In the genomic region with DNA sequence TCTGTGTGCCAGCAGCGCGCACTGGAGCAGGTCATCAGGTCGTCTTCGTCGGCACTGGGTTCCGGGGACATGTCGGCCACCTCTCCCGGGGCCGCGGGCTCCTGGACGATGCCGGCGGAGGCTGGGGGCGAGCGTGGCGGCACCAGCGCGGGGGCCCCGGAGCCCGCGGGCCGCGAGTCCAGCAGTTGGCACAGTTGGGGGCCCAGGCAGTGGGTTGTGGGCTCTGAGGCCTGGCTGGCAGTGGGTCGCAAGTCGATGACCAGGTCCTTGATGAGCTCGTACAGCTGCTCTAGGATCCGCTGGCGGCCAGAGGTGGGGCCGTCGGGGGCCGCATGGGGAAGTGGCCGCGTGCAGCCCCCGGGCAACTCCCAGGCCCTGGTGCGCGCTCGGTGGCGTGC, we compare ENCODE assay signal across 20 cellular contexts.
DNase-seq lines count a peak whose midpoint lies in the region; ATAC-seq and TF ChIP-seq lines count a peak whose summit lies in the region.
"Had no signal": no experiment of that assay in that cellular context is flagged by ENCODE, and none has a peak within 500 bp of the region (broad histone marks: within the 10 kb centered on the region; RNA-seq: fewer than 3 reads in every experiment).

No MANE protein-coding gene starts in this region.

- ATAC-seq in omental fat pad (ENCODE audit: low FRiP score): no peak
- no peak for ATAC-seq in sciatic nerve
- ATAC-seq: GM23338 had no signal

- H2BK5ac ChIP-seq in neuronal stem cell (ENCODE audit: low read length): no peak overlapping the region

- no peak overlapping the region for H3K4me3 ChIP-seq in neuronal stem cell (ENCODE audit: low read length in 2 of 2)
- H3K4me3 ChIP-seq: GM23338, HAP-1 had no signal

- intact Hi-C loops in activated CD4-positive, alpha-beta T cell treated with anti-CD3 and anti-CD28 coated beads, Interleukin-2, amount 10 ng/mL, durations not matched to agents 24 days and 14 days (cut with micrococcal nuclease): no loop called here
- intact Hi-C loops in sciatic nerve (cut with DNase I): no loop called here

- H4K91ac ChIP-seq in neuronal stem cell (ENCODE audit: low read depth, low read length, poor library complexity): no peak overlapping the region

- H3K36me3 Mint-ChIP-seq in activated CD4-positive, alpha-beta T cell treated with anti-CD3 and anti-CD28 coated beads, Interleukin-2, amount 10 ng/mL, durations not matched to agents 24 days and 14 days (ENCODE audit: low read depth): no peaks in the 10 kb centered on the region
- H3K36me3 Mint-ChIP-seq: CD4-positive, alpha-beta memory T cell had no signal

- H3K9ac ChIP-seq in neuronal stem cell (ENCODE audit: low read depth, low read length, poor library complexity): no peak overlapping the region
- H3K9ac ChIP-seq: BLaER1 treated with 17β-estradiol and CSF1 and Interleukin-3, amounts not matched to agents 10 nM and 100 nM had no signal

- no peak overlapping the region for H2BK15ac ChIP-seq in neuronal stem cell (ENCODE audit: low read length)

- no peaks in the 10 kb centered on the region for H3K79me1 ChIP-seq in neuronal stem cell (ENCODE audit: low read depth, low read length)

- DNase-seq in activated CD4-positive, alpha-beta T cell treated with anti-CD3 and anti-CD28 coated beads, Interleukin-2, amount 10 ng/mL, durations not matched to agents 24 days and 14 days: peak; percentile 10
- DNase-seq in activated CD4-positive, alpha-beta T cell treated with anti-CD3 and anti-CD28 coated beads, Interleukin-2, amount 50 U/mL, for 1 hour: no peak
- peak; percentile 10 for DNase-seq in GM10266 (ENCODE audit: extremely low spot score)
- DNase-seq in neuronal stem cell (ENCODE audit: low spot score): no peak
- no peak for DNase-seq in omental fat pad (ENCODE audit: low spot score)
- DNase-seq in sciatic nerve (ENCODE audit: low spot score): no peak
- no peak for DNase-seq in NCI-H2227 treated with DMSO at 0.1 percent for 48 hours (lab: John Stamatoyannopoulos, UW)
- DNase-seq: AML-193; BE2C; Calu3; CD4-positive, alpha-beta memory T cell; COR-L47; DMS53; DMS79 treated with DMSO at 0.1 percent for 48 hours; GF-D8; HFFc6 had no signal

- WGBS in neuronal stem cell (ENCODE audit: extremely low coverage in 2 of 2, insufficient read length in 2 of 2, insufficient replicate concordance in 1 of 2), 2 donors: no CpG with 5 or more reads among the region's 38 CpGs

- no peak for TF ChIP-seq CTCF in GM10266 (IDR thresholded peaks at IDR 0.05; ENCODE audit: control insufficient read depth, insufficient read depth, low read depth, missing control alignments)
- TF ChIP-seq CTCF in omental fat pad (IDR thresholded peaks at IDR 0.05): no peak

- no peak overlapping the region for H3K23ac ChIP-seq in neuronal stem cell (ENCODE audit: low read depth, low read length, poor library complexity)

- H3K27ac ChIP-seq in neuronal stem cell (replicated peaks; ENCODE audit: low read length): no peak overlapping the region
- H3K27ac ChIP-seq: 22Rv1; BLaER1 treated with 17β-estradiol and CSF1 and Interleukin-3, amounts not matched to agents 10 nM and 100 nM had no signal

- H3K4me3 Mint-ChIP-seq in activated CD4-positive, alpha-beta T cell treated with anti-CD3 and anti-CD28 coated beads, Interleukin-2, amount 10 ng/mL, durations not matched to agents 24 days and 14 days: no peak overlapping the region
- H3K4me3 Mint-ChIP-seq: CD4-positive, alpha-beta memory T cell; GM23338; HFFc6 had no signal

- no peak overlapping the region for H2AK5ac ChIP-seq in neuronal stem cell (ENCODE audit: low read depth, low read length)

- H3K4ac ChIP-seq in neuronal stem cell (ENCODE audit: low read length): no peak overlapping the region

- no peak overlapping the region for H2BK120ac ChIP-seq in neuronal stem cell (ENCODE audit: low read depth, low read length)

- H2BK12ac ChIP-seq in neuronal stem cell (ENCODE audit: low read length): no peak overlapping the region

- no peaks in the 10 kb centered on the region for H3K27me3 ChIP-seq in neuronal stem cell (ENCODE audit: control insufficient read depth in 3 of 3, insufficient read depth in 3 of 3, low read depth in 1 of 3, low read length in 3 of 3)
- H3K27me3 ChIP-seq: BE2C; BLaER1 treated with 17β-estradiol and CSF1 and Interleukin-3, amounts not matched to agents 10 nM and 100 nM had no signal

- H3K4me1 ChIP-seq in neuronal stem cell (ENCODE audit: control insufficient read depth in 2 of 2, insufficient read depth in 1 of 2, low read depth in 1 of 2, low read length in 2 of 2): no peaks in the 10 kb centered on the region
- H3K4me1 ChIP-seq: BE2C, HAP-1 had no signal

- H3K9me3 Mint-ChIP-seq in activated CD4-positive, alpha-beta T cell treated with anti-CD3 and anti-CD28 coated beads, Interleukin-2, amount 10 ng/mL, durations not matched to agents 24 days and 14 days: no peaks in the 10 kb centered on the region
- H3K9me3 Mint-ChIP-seq: CD4-positive, alpha-beta memory T cell; GM23338 had no signal

- no peak overlapping the region for H2AFZ ChIP-seq in neuronal stem cell (ENCODE audit: low read length)
- H2AFZ ChIP-seq: GM23338 had no signal

- H3K18ac ChIP-seq in neuronal stem cell (ENCODE audit: low read length): no peak overlapping the region

- H3K27ac Mint-ChIP-seq in activated CD4-positive, alpha-beta T cell treated with anti-CD3 and anti-CD28 coated beads, Interleukin-2, amount 10 ng/mL, durations not matched to agents 24 days and 14 days: no peak overlapping the region
- H3K27ac Mint-ChIP-seq: CD4-positive, alpha-beta memory T cell; GM23338; HFFc6 had no signal

- H3K9me3 ChIP-seq in neuronal stem cell (replicated peaks in 1 of 2; ENCODE audit: control insufficient read depth in 2 of 2, insufficient read depth in 1 of 2, low read depth in 1 of 2, low read length in 2 of 2): no peaks in the 10 kb centered on the region
- H3K9me3 ChIP-seq: BE2C, HAP-1 had no signal

- no peak overlapping the region for H4K8ac ChIP-seq in neuronal stem cell (ENCODE audit: low read depth, low read length)

- no peaks in the 10 kb centered on the region for H3K27me3 Mint-ChIP-seq in activated CD4-positive, alpha-beta T cell treated with anti-CD3 and anti-CD28 coated beads, Interleukin-2, amount 10 ng/mL, durations not matched to agents 24 days and 14 days

- no peaks in the 10 kb centered on the region for H3K36me3 ChIP-seq in neuronal stem cell (replicated peaks in 1 of 2; ENCODE audit: control insufficient read depth in 2 of 2, insufficient read depth in 2 of 2, low read length in 2 of 2)
- H3K36me3 ChIP-seq: BE2C; BLaER1 treated with 17β-estradiol and CSF1 and Interleukin-3, amounts not matched to agents 10 nM and 100 nM; HAP-1 had no signal

- H3K14ac ChIP-seq in neuronal stem cell (ENCODE audit: low read length): peak overlapping the region; percentile 21

- H3K4me2 ChIP-seq in neuronal stem cell (ENCODE audit: insufficient read depth, low read length, poor library complexity, severe bottlenecking): no peak overlapping the region
- H3K4me2 ChIP-seq: BLaER1 treated with 17β-estradiol and CSF1 and Interleukin-3, amounts not matched to agents 10 nM and 100 nM; GM23338 had no signal

- no peaks in the 10 kb centered on the region for H3K4me1 Mint-ChIP-seq in activated CD4-positive, alpha-beta T cell treated with anti-CD3 and anti-CD28 coated beads, Interleukin-2, amount 10 ng/mL, durations not matched to agents 24 days and 14 days
- H3K4me1 Mint-ChIP-seq: CD4-positive, alpha-beta memory T cell; GM23338 had no signal

Comparison
In these comparisons a context has a peak if more than half of its experiments do, and no peak if none do; other contexts are left out.
1. DNase-seq: peak in activated CD4-positive, alpha-beta T cell treated with anti-CD3 and anti-CD28 coated beads, Interleukin-2, amount 10 ng/mL, durations not matched to agents 24 days and 14 days (single experiment) and GM10266 (single experiment); none in activated CD4-positive, alpha-beta T cell treated with anti-CD3 and anti-CD28 coated beads, Interleukin-2, amount 50 U/mL, for 1 hour (single experiment), neuronal stem cell (single experiment), omental fat pad (single experiment), sciatic nerve (single experiment) and NCI-H2227 treated with DMSO at 0.1 percent for 48 hours (single experiment).